9 cellular contexts compared by ENCODE assay signal in genomic region chr2:16073471-16073870, GRCh38.
"Had no signal": no experiment of that assay in that cellular context is flagged by ENCODE, and none has a peak within 500 bp of the region (broad histone marks: within the 10 kb centered on the region; RNA-seq: fewer than 3 reads in every experiment).

No MANE protein-coding gene starts in this region.

- H3K36me3 ChIP-seq: HAP-1 had no signal

- DNase-seq: GM23248, GOT3, H7, HFFc6, IMR-90, KG1 had no signal

- H3K27ac ChIP-seq: GM23248 had no signal

- H3K9me3 ChIP-seq: HAP-1 had no signal

- H3K4me3 Mint-ChIP-seq: HFFc6 had no signal

- H3K9ac ChIP-seq: GM23248 had no signal

- H3K4me1 ChIP-seq: HAP-1 had no signal

- ATAC-seq: HCT116, K562 had no signal

- H3K27ac Mint-ChIP-seq: HFFc6 had no signal

- H3K4me3 ChIP-seq: GM23248, HAP-1, K562 had no signal

- H2AFZ ChIP-seq: GM23248 had no signal
